12 cellular contexts compared by ENCODE assay signal in genomic region chr11:71267807-71268421, GRCh38. TPM values are rescaled to one million over a fixed set of nuclear protein-coding genes. Genes with fewer than 3 reads are reported as not detected.
"Had no signal": no experiment of that assay in that cellular context is flagged by ENCODE, and none has a peak within 500 bp of the region (broad histone marks: within the 10 kb centered on the region; RNA-seq: fewer than 3 reads in every experiment).

No MANE protein-coding gene starts in this region.

- H3K4me3 Mint-ChIP-seq: activated naive CD8-positive, alpha-beta T cell treated with anti-CD3 and anti-CD28 coated beads for 36 hours; activated T-cell treated with anti-CD3 and anti-CD28 coated beads, Interleukin-2, amount 50 U/mL, for 72 hours; T-helper 1 cell treated with Interleukin-12 subunit alpha and Interleukin-12 subunit beta and Interleukin-4 antibody, amounts not matched to agents 30 μg/mL and 1 μg/mL, for 36 hours had no signal

- ATAC-seq: activated T-cell treated with anti-CD3 and anti-CD28 coated beads, Interleukin-2, amount 50 U/mL, for 72 hours had no signal

- H3K27ac ChIP-seq: brain microvascular endothelial cell, ovary, WERI-Rb-1 had no signal

- H3K27me3 ChIP-seq: ovary had no signal

- H3K4me1 Mint-ChIP-seq: activated naive CD8-positive, alpha-beta T cell treated with anti-CD3 and anti-CD28 coated beads for 36 hours had no signal

- H3K36me3 Mint-ChIP-seq: activated naive CD8-positive, alpha-beta T cell treated with anti-CD3 and anti-CD28 coated beads for 36 hours had no signal

- H3K9me3 ChIP-seq: ovary had no signal

- DNase-seq: activated CD4-positive, alpha-beta T cell treated with anti-CD3 and anti-CD28 coated beads, Interleukin-2, amount 50 U/mL, for 48 hours; activated naive CD8-positive, alpha-beta T cell treated with anti-CD3 and anti-CD28 coated beads for 36 hours; activated T-cell treated with anti-CD3 and anti-CD28 coated beads, Interleukin-2, amount 50 U/mL, for 72 hours; amygdala; brain microvascular endothelial cell; cerebellar nuclear complex; dermis blood vessel endothelial cell; erythroblast; ovary; stimulated activated CD4-positive, alpha-beta T cell treated with anti-CD3 and anti-CD28 coated beads, Interleukin-1b, Interleukin-23, amount 100 ng/mL, for 48 hours; WERI-Rb-1 had no signal

- H3K36me3 ChIP-seq: brain microvascular endothelial cell, ovary, WERI-Rb-1 had no signal

- H3K4me3 ChIP-seq: ovary had no signal

- H3K27ac Mint-ChIP-seq: activated naive CD8-positive, alpha-beta T cell treated with anti-CD3 and anti-CD28 coated beads for 36 hours; activated T-cell treated with anti-CD3 and anti-CD28 coated beads, Interleukin-2, amount 50 U/mL, for 72 hours; T-helper 1 cell treated with Interleukin-12 subunit alpha and Interleukin-12 subunit beta and Interleukin-4 antibody, amounts not matched to agents 30 μg/mL and 1 μg/mL, for 36 hours had no signal

RNA-seq across cellular contexts. Expression of gene SHANK2, which starts 15.5 kb away (rescaled TPM):
- total RNA-seq: activated naive CD8-positive, alpha-beta T cell treated with anti-CD3 and anti-CD28 coated beads for 36 hours had no signal
